Comparison of ENCODE assay signal across 17 cellular contexts in the genomic region with DNA sequence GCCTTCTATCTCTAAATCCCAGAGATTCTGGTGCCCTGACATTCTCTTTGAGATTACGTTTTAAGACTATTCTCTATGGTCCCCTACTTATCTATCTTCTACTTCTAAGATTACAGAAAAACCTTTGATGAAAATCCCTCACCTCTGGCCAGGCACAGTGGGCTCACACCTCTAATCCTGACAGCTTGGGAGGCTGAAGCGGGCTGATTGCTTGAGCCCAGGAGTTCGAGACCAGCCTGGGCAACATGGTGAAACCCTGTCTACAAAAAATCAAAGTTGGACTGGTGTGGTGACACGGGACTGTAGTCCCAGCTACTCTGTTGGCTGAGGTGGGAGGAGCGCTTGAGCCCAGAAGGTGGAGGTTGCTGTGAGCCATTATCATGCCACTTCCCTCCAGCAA. TPM values are rescaled to one million over a fixed set of nuclear protein-coding genes. Genes with fewer than 3 reads are reported as not detected.
A peak's percentile ranks its signal among the peaks of the same experiment; 100 is the strongest.
DNase-seq lines count a peak whose midpoint lies in the region; ATAC-seq and TF ChIP-seq lines count a peak whose summit lies in the region.
"Had no signal": no experiment of that assay in that cellular context is flagged by ENCODE, and none has a peak within 500 bp of the region (broad histone marks: within the 10 kb centered on the region; RNA-seq: fewer than 3 reads in every experiment).

No MANE protein-coding gene starts in this region.

- TF ChIP-seq CTCF in sigmoid colon (IDR thresholded peaks at IDR 0.05): no peak
- TF ChIP-seq CTCF in foreskin keratinocyte (conservative IDR thresholded peaks at IDR 0.05): no peak

- WGBS in sigmoid colon, 2 donors: 87 to 93% methylated on average over 5 of the region's 5 CpGs

- peak overlapping the region in 2 of 3 donors; percentile 78 to 84 for H3K27ac Mint-ChIP-seq in CD4-positive, CD25-positive, alpha-beta regulatory T cell
- peak overlapping the region; percentile 11 for H3K27ac Mint-ChIP-seq in T-helper 17 cell
- H3K27ac Mint-ChIP-seq: neural progenitor cell had no signal

- peaks cover 35% of the 10 kb centered on the region for H3K36me3 Mint-ChIP-seq in CD4-positive, CD25-positive, alpha-beta regulatory T cell
- peaks cover 4% of the 10 kb centered on the region for H3K36me3 Mint-ChIP-seq in T-helper 17 cell (ENCODE audit: low read depth)

- no peak for DNase-seq in CD4-positive, CD25-positive, alpha-beta regulatory T cell
- no peak for DNase-seq in T-helper 17 cell
- no peak for DNase-seq in epithelial cell of prostate (ENCODE audit: low read depth, low spot score)
- DNase-seq in sigmoid colon: no peak
- no peak for DNase-seq in foreskin keratinocyte
- DNase-seq in NCI-H2081 (lab: John Stamatoyannopoulos, UW): no peak
- no peak for DNase-seq in DMS 273 (lab: John Stamatoyannopoulos, UW; ENCODE audit: unreplicated experiment)
- DNase-seq: activated naive CD8-positive, alpha-beta T cell treated with anti-CD3 and anti-CD28 coated beads, Interleukin-2, amount 10 ng/mL, durations not matched to agents 7 days and 5 days; Caco-2; Kasumi-1; left colon; NCI-H1417 treated with DMSO at 0.1 percent for 48 hours; NCI-H2171 treated with DMSO at 0.1 percent for 48 hours; NCI-H526 treated with DMSO at 0.1 percent for 48 hours; stimulated activated CD4-positive, alpha-beta T cell treated with anti-CD3 and anti-CD28 coated beads, Interleukin-4, amount 100 ng/mL, for 4 hours had no signal

- H3K27me3 ChIP-seq in BLaER1 treated with 17β-estradiol and CSF1 and Interleukin-3, amounts not matched to agents 10 nM and 100 nM: no peaks in the 10 kb centered on the region
- no peaks in the 10 kb centered on the region for H3K27me3 ChIP-seq in CD4-positive, CD25-positive, alpha-beta regulatory T cell (ENCODE audit: control insufficient read depth, insufficient read depth, low read length)
- H3K27me3 ChIP-seq in sigmoid colon (no peaks in the 10 kb centered on the region), foreskin keratinocyte (no peaks in the 10 kb centered on the region)
- H3K27me3 ChIP-seq: neural progenitor cell had no signal

- H3K27me3 Mint-ChIP-seq in CD4-positive, CD25-positive, alpha-beta regulatory T cell: no peaks in the 10 kb centered on the region
- no peaks in the 10 kb centered on the region for H3K27me3 Mint-ChIP-seq in T-helper 17 cell
- H3K27me3 Mint-ChIP-seq: activated naive CD8-positive, alpha-beta T cell treated with anti-CD3 and anti-CD28 coated beads, Interleukin-2, amount 10 ng/mL, durations not matched to agents 7 days and 5 days had no signal

- peak overlapping the region in 6 of 11 experiments; percentile 0 to 87 (median 78); a peak in 10 of 22 replicates for H3K4me2 ChIP-seq in BLaER1 treated with 17β-estradiol and CSF1 and Interleukin-3, amounts not matched to agents 10 nM and 100 nM
- H3K4me2 ChIP-seq: neural progenitor cell had no signal

- H3K9ac ChIP-seq in BLaER1 treated with 17β-estradiol and CSF1 and Interleukin-3, amounts not matched to agents 10 nM and 100 nM: peak overlapping the region in 1 of 11 experiments; percentile 10; a peak in 3 of 22 replicates
- H3K9ac ChIP-seq: neural progenitor cell had no signal

- no peak overlapping the region for H3K4me3 ChIP-seq in BLaER1 treated with 17β-estradiol and CSF1 and Interleukin-3, amounts not matched to agents 10 nM and 100 nM
- H3K4me3 ChIP-seq in CD4-positive, CD25-positive, alpha-beta regulatory T cell (ENCODE audit: low read depth, low read length): peak overlapping the region; percentile 19
- no peak overlapping the region for H3K4me3 ChIP-seq in sigmoid colon
- H3K4me3 ChIP-seq: neural progenitor cell had no signal

- H3K36me3 ChIP-seq in BLaER1 treated with 17β-estradiol and CSF1 and Interleukin-3, amounts not matched to agents 10 nM and 100 nM: peaks cover 30 to 91% (median 73%) of the 10 kb centered on the region in 11 experiments
- H3K36me3 ChIP-seq in CD4-positive, CD25-positive, alpha-beta regulatory T cell (ENCODE audit: control insufficient read depth, insufficient read depth, low read length): peaks cover 41% of the 10 kb centered on the region
- peaks cover 5 to 29% (median 17%) of the 10 kb centered on the region in 4 donors for H3K36me3 ChIP-seq in sigmoid colon

- TF ChIP-seq EP300 in sigmoid colon (IDR thresholded peaks at IDR 0.05): no peak

- no peaks in the 10 kb centered on the region for H3K9me3 Mint-ChIP-seq in CD4-positive, CD25-positive, alpha-beta regulatory T cell
- H3K9me3 Mint-ChIP-seq: activated naive CD8-positive, alpha-beta T cell treated with anti-CD3 and anti-CD28 coated beads, Interleukin-2, amount 10 ng/mL, durations not matched to agents 7 days and 5 days; neural progenitor cell had no signal

- peaks cover 37 to 78% (median 63%) of the 10 kb centered on the region in 10 experiments for H3K4me1 ChIP-seq in BLaER1 treated with 17β-estradiol and CSF1 and Interleukin-3, amounts not matched to agents 10 nM and 100 nM
- peaks cover 63% of the 10 kb centered on the region for H3K4me1 ChIP-seq in CD4-positive, CD25-positive, alpha-beta regulatory T cell (ENCODE audit: control insufficient read depth, insufficient read depth, low read length, poor library complexity, severe bottlenecking)
- H3K4me1 ChIP-seq in sigmoid colon (peaks cover 0 to 46% (median 24%) of the 10 kb centered on the region in 4 donors), foreskin keratinocyte (peaks cover 5% of the 10 kb centered on the region)

- no peak for ATAC-seq in CD4-positive, CD25-positive, alpha-beta regulatory T cell (ENCODE audit: low read depth in 2 of 2)
- no peak for ATAC-seq in T-helper 17 cell
- no peak for ATAC-seq in foreskin keratinocyte
- ATAC-seq: left colon had no signal

- H3K4me1 Mint-ChIP-seq in CD4-positive, CD25-positive, alpha-beta regulatory T cell: peaks cover 37 to 65% (median 54%) of the 10 kb centered on the region in 4 donors
- peaks cover 36% of the 10 kb centered on the region for H3K4me1 Mint-ChIP-seq in T-helper 17 cell

- peak overlapping the region in 2 of 4 donors; percentile 16 to 19 for H3K4me3 Mint-ChIP-seq in CD4-positive, CD25-positive, alpha-beta regulatory T cell
- no peak overlapping the region for H3K4me3 Mint-ChIP-seq in T-helper 17 cell
- H3K4me3 Mint-ChIP-seq: activated naive CD8-positive, alpha-beta T cell treated with anti-CD3 and anti-CD28 coated beads, Interleukin-2, amount 10 ng/mL, durations not matched to agents 7 days and 5 days; neural progenitor cell had no signal

- TF ChIP-seq POLR2A in sigmoid colon (IDR thresholded peaks at IDR 0.05): no peak

- H3K27ac ChIP-seq in BLaER1 treated with 17β-estradiol and CSF1 and Interleukin-3, amounts not matched to agents 10 nM and 100 nM: peak overlapping the region in 9 of 11 experiments; percentile 30 to 79 (median 52); a peak in 14 of 22 replicates
- H3K27ac ChIP-seq in CD4-positive, CD25-positive, alpha-beta regulatory T cell (ENCODE audit: insufficient read depth, low read length, poor library complexity, severe bottlenecking): no peak overlapping the region
- H3K27ac ChIP-seq in epithelial cell of prostate: peak overlapping the region; percentile 28
- no peak overlapping the region for H3K27ac ChIP-seq in sigmoid colon
- H3K27ac ChIP-seq in foreskin keratinocyte: no peak overlapping the region
- H3K27ac ChIP-seq: neural progenitor cell had no signal

- intact Hi-C loops in sigmoid colon (cut with DNase I): no loop called here

- no peaks in the 10 kb centered on the region for H3K9me3 ChIP-seq in BLaER1 treated with 17β-estradiol and CSF1 and Interleukin-3, amounts not matched to agents 10 nM and 100 nM (replicated peaks in 1 of 11)
- H3K9me3 ChIP-seq in CD4-positive, CD25-positive, alpha-beta regulatory T cell (ENCODE audit: control insufficient read depth in 2 of 2, low read length in 2 of 2): no peaks in the 10 kb centered on the region
- no peaks in the 10 kb centered on the region for H3K9me3 ChIP-seq in T-helper 17 cell (ENCODE audit: control insufficient read depth, low read length, poor library complexity, severe bottlenecking)
- H3K9me3 ChIP-seq in sigmoid colon: no peaks in the 10 kb centered on the region
- H3K9me3 ChIP-seq: Caco-2 had no signal

- peaks cover 74 to 100% (median 96%) of the 10 kb centered on the region in 11 experiments for H4K20me1 ChIP-seq in BLaER1 treated with 17β-estradiol and CSF1 and Interleukin-3, amounts not matched to agents 10 nM and 100 nM

RNA-seq across cellular contexts. Expression of a gene that starts 14.4 kb away (rescaled TPM):
- total RNA-seq in CD4-positive, CD25-positive, alpha-beta regulatory T cell: 131 TPM
- polyA plus RNA-seq in CD4-positive, CD25-positive, alpha-beta regulatory T cell: 10 to 100 TPM; 28.0 to 48.7 (median 44.6) TPM
- total RNA-seq in T-helper 17 cell (100 to 1,000 TPM; 120 to 128 TPM), sigmoid colon (100 to 1,000 TPM in 3 of 4 donors, 10 to 100 TPM in 1; 83.5 to 158 (median 126) TPM), foreskin keratinocyte (79.4 and 82.2 TPM in 2 replicates)
- polyA plus RNA-seq in sigmoid colon (10 to 100 TPM; 14.4 to 33.3 (median 14.6) TPM), foreskin keratinocyte (26.2 and 33.0 TPM in 2 replicates)

RNA-seq across cellular contexts. Expression of a gene that starts 25.4 kb away (rescaled TPM):
- total RNA-seq in CD4-positive, CD25-positive, alpha-beta regulatory T cell: 11.6 TPM
- polyA plus RNA-seq in CD4-positive, CD25-positive, alpha-beta regulatory T cell: 10 to 100 TPM; 11.4 to 16.7 (median 14.0) TPM
- total RNA-seq in T-helper 17 cell (10 to 100 TPM; 17.8 to 19.3 TPM), sigmoid colon (1 to 10 TPM; 3.7 to 7.1 (median 4.5) TPM), foreskin keratinocyte (19.8 and 20.5 TPM in 2 replicates)
- polyA plus RNA-seq in sigmoid colon (10 to 100 TPM in 2 of 3 donors, 1 to 10 TPM in 1; 6.9 to 19.4 (median 11.4) TPM), foreskin keratinocyte (25.5 and 26.8 TPM in 2 replicates)

RNA-seq across cellular contexts. Expression of a gene that starts 57.8 kb away (rescaled TPM):
- total RNA-seq in CD4-positive, CD25-positive, alpha-beta regulatory T cell: 173 TPM
- 100 to 1,000 TPM; 222 to 276 (median 240) TPM for polyA plus RNA-seq in CD4-positive, CD25-positive, alpha-beta regulatory T cell
- 100 to 1,000 TPM; 114 to 123 TPM for total RNA-seq in T-helper 17 cell
- 10 to 100 TPM; 37.3 to 48.7 (median 46.0) TPM for total RNA-seq in sigmoid colon
- 10 to 100 TPM; 59.5 to 90.3 (median 81.8) TPM for polyA plus RNA-seq in sigmoid colon
- 45.9 and 47.2 TPM in 2 replicates for total RNA-seq in foreskin keratinocyte
- polyA plus RNA-seq in foreskin keratinocyte: 82.9 and 88.5 TPM in 2 replicates

Comparison
In these comparisons a context has a peak if more than half of its experiments do, and no peak if none do; other contexts are left out.
1. H3K27ac ChIP-seq: peak in BLaER1 treated with 17β-estradiol and CSF1 and Interleukin-3, amounts not matched to agents 10 nM and 100 nM (9 of 11) and epithelial cell of prostate (single experiment); none in CD4-positive, CD25-positive, alpha-beta regulatory T cell (single experiment), sigmoid colon (0 of 4) and foreskin keratinocyte (single experiment).